Comparison of ENCODE assay signal across 10 cellular contexts in genomic region chr11:134014502-134014901, GRCh38. TPM values are rescaled to one million over a fixed set of nuclear protein-coding genes. Genes with fewer than 3 reads are reported as not detected.
DNase-seq lines count a peak whose midpoint lies in the region; ATAC-seq, FAIRE-seq and TF ChIP-seq lines count a peak whose summit lies in the region.
"Had no signal": no experiment of that assay in that cellular context is flagged by ENCODE, and none has a peak within 500 bp of the region (broad histone marks: within the 10 kb centered on the region; RNA-seq: fewer than 3 reads in every experiment).

No MANE protein-coding gene starts in this region.

- no peaks in the 10 kb centered on the region for H3K9me3 ChIP-seq in SJCRH30 (replicated peaks)
- H3K9me3 ChIP-seq in heart right ventricle: no peaks in the 10 kb centered on the region
- H3K9me3 ChIP-seq: Peyer's patch had no signal

- peaks cover 2% of the 10 kb centered on the region; the same call in 1 of the 2 replicates for H3K4me1 ChIP-seq in GM23338 (ENCODE audit: insufficient read depth)
- H3K4me1 ChIP-seq in SJCRH30: no peaks in the 10 kb centered on the region
- H3K4me1 ChIP-seq in heart right ventricle: peaks cover 0 to 10% (median 5%) of the 10 kb centered on the region in 9 donors
- H3K4me1 ChIP-seq: Peyer's patch had no signal

- peaks cover under 1% of the 10 kb centered on the region; the same call in 2 of the 3 replicates for H3K4me1 Mint-ChIP-seq in GM23338

- no peaks in the 10 kb centered on the region for H3K9me3 Mint-ChIP-seq in GM23338

- H3K27me3 Mint-ChIP-seq in GM23338 (ENCODE audit: insufficient read depth, low read depth, poor library complexity): peaks cover 9% of the 10 kb centered on the region

- DNase-seq in AG08395 (ENCODE audit: low spot score): peak; percentile 22
- DNase-seq in GM23338 (ENCODE audit: low spot score): peak; percentile 77
- DNase-seq in SJCRH30: peak; percentile 24 to 46
- peak; percentile 34 to 57 for DNase-seq in heart right ventricle
- no peak for DNase-seq in HK-2 (ENCODE audit: unreplicated experiment)
- DNase-seq in GM12891 (ENCODE audit: insufficient read length, low spot score): no peak
- DNase-seq: DMS79 treated with DMSO at 0.1 percent for 48 hours, Peyer's patch had no signal

- ATAC-seq in GM23338 (peak; percentile 93), heart right ventricle (peak; percentile 50 to 93 (median 85)), GM18511 (IDR thresholded peaks at IDR 0.05; ENCODE audit: unreplicated experiment) (no peak), GM21576 (IDR thresholded peaks at IDR 0.05; ENCODE audit: unreplicated experiment) (no peak)

- TF ChIP-seq POLR2A in GM12891 (IDR thresholded peaks at IDR 0.05; ENCODE audit: low read depth, low read length): no peak

- H3K79me2 ChIP-seq in GM23338 (replicated peaks; ENCODE audit: insufficient read depth): no peaks in the 10 kb centered on the region

- no peak overlapping the region for H3K27ac ChIP-seq in GM23338 (ENCODE audit: low read depth)
- no peak overlapping the region for H3K27ac ChIP-seq in SJCRH30
- peak overlapping the region in 2 of 10 donors; percentile 22 for H3K27ac ChIP-seq in heart right ventricle

- no peak overlapping the region for H3K27ac Mint-ChIP-seq in GM23338

- no peak overlapping the region for H2AFZ ChIP-seq in GM23338

- intact Hi-C loops in heart right ventricle (cut with DNase I): loop anchor here in 1 of 10 donors (1.0 kb wide), 1 partner anchor 33 kb away; no protein-coding TSS in a partner anchor

- H3K4me3 ChIP-seq in GM23338 (no peak overlapping the region), SJCRH30 (no peak overlapping the region), heart right ventricle (no peak overlapping the region)
- H3K4me3 ChIP-seq: Peyer's patch had no signal

- WGBS in heart right ventricle, 2 donors: 47 to 56% methylated on average over 5 of the region's 5 CpGs

- H3K36me3 Mint-ChIP-seq in GM23338 (ENCODE audit: low read depth): no peaks in the 10 kb centered on the region

- H4K20me1 ChIP-seq in GM23338 (replicated peaks; ENCODE audit: insufficient read depth): no peaks in the 10 kb centered on the region

- no peaks in the 10 kb centered on the region for H3F3A ChIP-seq in GM23338 (replicated peaks; ENCODE audit: low read depth)

- TF ChIP-seq CTCF in GM23338 (conservative IDR thresholded peaks at IDR 0.05; ENCODE audit: low read depth in 2 of 2) (peak; percentile 77 to 85), heart right ventricle (IDR thresholded peaks at IDR 0.05) (peak; percentile 21 to 64 (median 45))

- H3K9me2 ChIP-seq in GM23338 (ENCODE audit: insufficient read depth): no peaks in the 10 kb centered on the region

- no peak overlapping the region for H3K4me2 ChIP-seq in GM23338

- no peak overlapping the region for H3K4me3 Mint-ChIP-seq in GM23338

- H3K36me3 ChIP-seq in GM23338 (ENCODE audit: insufficient read depth) (no peaks in the 10 kb centered on the region), SJCRH30 (no peaks in the 10 kb centered on the region), heart right ventricle (no peaks in the 10 kb centered on the region)
- H3K36me3 ChIP-seq: Peyer's patch had no signal

- H3K27me3 ChIP-seq in GM23338 (ENCODE audit: insufficient read depth) (no peaks in the 10 kb centered on the region), SJCRH30 (peaks cover 6% of the 10 kb centered on the region), heart right ventricle (peaks cover 0 to 3% (median 0%) of the 10 kb centered on the region in 7 donors)
- H3K27me3 ChIP-seq: Peyer's patch had no signal

- no peak for FAIRE-seq in GM12891 (lab: Jason Lieb, UNC)

TF ChIP-seq in GM23338, 12 proteins besides CTCF, POLR2A, EP300 and RAD21:
- TF ChIP-seq STAT1 (IDR thresholded peaks at IDR 0.05; ENCODE audit: unreplicated experiment): no peak

TF ChIP-seq in GM12891, 5 proteins besides CTCF, POLR2A, EP300 and RAD21:
- TF ChIP-seq PAX5 (IDR thresholded peaks at IDR 0.05; ENCODE audit: insufficient read depth, low read length, severe bottlenecking) (no peak), POLR2AphosphoS5 (IDR thresholded peaks at IDR 0.05; ENCODE audit: low read depth, low read length) (no peak), SPI1 (IDR thresholded peaks at IDR 0.05; ENCODE audit: low read depth, low read length) (no peak), POU2F2 (IDR thresholded peaks at IDR 0.05; ENCODE audit: low read depth, low read length) (no peak), TAF1 (IDR thresholded peaks at IDR 0.05; ENCODE audit: low read depth, low read length) (no peak)
TF ChIP-seq in GM12891: peak in this region for 0.

RNA-seq across cellular contexts. Expression of gene JAM3, which starts 54.4 kb away (rescaled TPM):
- 41.5 and 44.8 TPM in 2 replicates for total RNA-seq in GM23338 (2014; rRNA removed; shearing (Covaris generic))
- 13.1 and 14.1 TPM in 2 replicates for polyA plus RNA-seq in GM23338 (2016; fragmentation: Nextera tagmentation; extraction: Ambion mirVana)
- total RNA-seq in SJCRH30 (2014; rRNA removed; shearing (Covaris generic)): 152 and 155 TPM in 2 replicates
- total RNA-seq in heart right ventricle: 10 to 100 TPM; 20.4 to 55.4 (median 34.9) TPM
- 10 to 100 TPM; 12.7 to 14.2 TPM for polyA plus RNA-seq in heart right ventricle
- polyA plus RNA-seq in GM12891 (2012; ENCODE audit: low read depth, missing spikeins): 2.0 TPM

RNA-seq across cellular contexts. Expression of gene IGSF9B, which starts 57.7 kb away (rescaled TPM):
- 41.2 and 51.2 TPM in 2 replicates for total RNA-seq in GM23338 (2014; rRNA removed; shearing (Covaris generic))
- 8.7 TPM in 2 replicates for polyA plus RNA-seq in GM23338 (2016; fragmentation: Nextera tagmentation; extraction: Ambion mirVana)
- total RNA-seq in SJCRH30 (2014; rRNA removed; shearing (Covaris generic)): not detected in 2 replicates
- total RNA-seq in heart right ventricle: 10 to 100 TPM; 31.0 to 72.3 (median 50.1) TPM
- 10 to 100 TPM in 1 of 2 donors, 1 to 10 TPM in 1; 6.7 to 37.2 TPM for polyA plus RNA-seq in heart right ventricle
- 1.6 TPM for polyA plus RNA-seq in GM12891 (2012; ENCODE audit: low read depth, missing spikeins)

Comparison
In these comparisons a context has a peak if more than half of its experiments do, and no peak if none do; other contexts are left out.
1. DNase-seq: peak in AG08395 (single experiment), GM23338 (single experiment), SJCRH30 (2 of 2) and heart right ventricle (2 of 2); none in HK-2 (single experiment) and GM12891 (single experiment).
2. ATAC-seq: peak in GM23338 (single experiment) and heart right ventricle (8 of 8); none in GM18511 (single experiment) and GM21576 (single experiment).
3. RNA of gene IGSF9B, which starts 57.7 kb away (total RNA-seq): 41.2 to 51.2 TPM in GM23338 and 31.0 to 72.3 TPM in heart right ventricle; not detected in SJCRH30; every median in the first group is over 10 times any median in the second.